ENCODE assay signal across 14 cellular contexts in genomic region chr19:46828484-46828883, GRCh38. TPM values are rescaled to one million over a fixed set of nuclear protein-coding genes. Genes with fewer than 3 reads are reported as not detected.
DNase-seq lines count a peak whose midpoint lies in the region; ATAC-seq and TF ChIP-seq lines count a peak whose summit lies in the region.
"Had no signal": no experiment of that assay in that cellular context is flagged by ENCODE, and none has a peak within 500 bp of the region (broad histone marks: within the 10 kb centered on the region; RNA-seq: fewer than 3 reads in every experiment).

No MANE protein-coding gene starts in this region.

- no peaks in the 10 kb centered on the region for H3K9me3 Mint-ChIP-seq in stimulated activated effector memory CD8-positive, alpha-beta T cell treated with anti-CD3 and anti-CD28 coated beads, Interleukin-12 subunit alpha, Interleukin-12 subunit beta, amount 100 ng/mL, for 72 hours

- peak; percentile 68 for ATAC-seq in stimulated activated effector memory CD8-positive, alpha-beta T cell treated with anti-CD3 and anti-CD28 coated beads, Interleukin-12 subunit alpha, Interleukin-12 subunit beta, amount 100 ng/mL, for 72 hours
- no peak for ATAC-seq in HG02884 (IDR thresholded peaks at IDR 0.05; ENCODE audit: unreplicated experiment)
- no peak for ATAC-seq in Right ventricle myocardium superior (ENCODE audit: poor library complexity)

- no peaks in the 10 kb centered on the region for H4K20me1 ChIP-seq in smooth muscle cell (ENCODE audit: low read depth)

- H3K4me3 Mint-ChIP-seq in stimulated activated effector memory CD8-positive, alpha-beta T cell treated with anti-CD3 and anti-CD28 coated beads, Interleukin-12 subunit alpha, Interleukin-12 subunit beta, amount 100 ng/mL, for 72 hours: no peak overlapping the region
- H3K4me3 Mint-ChIP-seq: mesothelial cell of epicardium had no signal

- peak overlapping the region; percentile 66 for H3K9ac ChIP-seq in smooth muscle cell (ENCODE audit: low read depth)

- TF ChIP-seq CTCF in smooth muscle cell (IDR thresholded peaks at IDR 0.05; ENCODE audit: borderline replicate concordance, insufficient read depth, poor library complexity, severe bottlenecking): no peak

- peaks cover 14% of the 10 kb centered on the region for H3K4me1 Mint-ChIP-seq in stimulated activated effector memory CD8-positive, alpha-beta T cell treated with anti-CD3 and anti-CD28 coated beads, Interleukin-12 subunit alpha, Interleukin-12 subunit beta, amount 100 ng/mL, for 72 hours

- H3K36me3 Mint-ChIP-seq in stimulated activated effector memory CD8-positive, alpha-beta T cell treated with anti-CD3 and anti-CD28 coated beads, Interleukin-12 subunit alpha, Interleukin-12 subunit beta, amount 100 ng/mL, for 72 hours: peaks cover 2% of the 10 kb centered on the region

- no peaks in the 10 kb centered on the region for H3K79me2 ChIP-seq in smooth muscle cell (ENCODE audit: low read depth)

- no peak overlapping the region for H3K27ac Mint-ChIP-seq in stimulated activated effector memory CD8-positive, alpha-beta T cell treated with anti-CD3 and anti-CD28 coated beads, Interleukin-12 subunit alpha, Interleukin-12 subunit beta, amount 100 ng/mL, for 72 hours

- no peak overlapping the region for H3K4me3 ChIP-seq in smooth muscle cell
- H3K4me3 ChIP-seq in MG63: no peak overlapping the region
- H3K4me3 ChIP-seq: esophagus muscularis mucosa had no signal

- peak; percentile 80 for DNase-seq in activated effector memory CD4-positive, alpha-beta T cell treated with anti-CD3 and anti-CD28 coated beads, Interleukin-2, amount 50 U/mL, for 16 hours
- DNase-seq in activated effector memory CD4-positive, alpha-beta T cell treated with Interleukin-2 at 50 U/mL for 16 hours: no peak
- peak; percentile 43 for DNase-seq in activated T-cell treated with anti-CD3 and anti-CD28 coated beads for 48 hours (ENCODE audit: low read depth)
- DNase-seq in smooth muscle cell (lab: John Stamatoyannopoulos, UW; ENCODE audit: unreplicated experiment): no peak
- no peak for DNase-seq in stimulated activated effector memory CD8-positive, alpha-beta T cell treated with anti-CD3 and anti-CD28 coated beads, Interleukin-12 subunit alpha, Interleukin-12 subunit beta, amount 100 ng/mL, for 72 hours (ENCODE audit: low spot score in 2 of 2)
- no peak for DNase-seq in MG63
- DNase-seq in Right ventricle myocardium superior: no peak
- DNase-seq: activated gamma-delta T cell treated with Interleukin-2 at 50 U/mL for 16 hours, AML-193, NCI-H2029, SW 1271 had no signal

- H3K36me3 ChIP-seq in smooth muscle cell (ENCODE audit: low read depth): no peaks in the 10 kb centered on the region
- H3K36me3 ChIP-seq in MG63: no peaks in the 10 kb centered on the region
- H3K36me3 ChIP-seq: esophagus muscularis mucosa had no signal

- peak overlapping the region; percentile 92 for H3K27ac ChIP-seq in smooth muscle cell (ENCODE audit: low read depth)
- H3K27ac ChIP-seq: esophagus muscularis mucosa had no signal

- H3K4me1 ChIP-seq in smooth muscle cell (ENCODE audit: low read depth): no peaks in the 10 kb centered on the region
- H3K4me1 ChIP-seq: esophagus muscularis mucosa had no signal

- 45% methylated on average over 5 of the region's 5 CpGs for WGBS in smooth muscle cell (ENCODE audit: low lambda C conversion rate)

- H3F3A ChIP-seq in smooth muscle cell (ENCODE audit: low read depth): peaks cover 11% of the 10 kb centered on the region

- peak overlapping the region; percentile 3 for H3K4me2 ChIP-seq in smooth muscle cell

- no peaks in the 10 kb centered on the region for H3K27me3 ChIP-seq in smooth muscle cell (ENCODE audit: low read depth)
- no peaks in the 10 kb centered on the region for H3K27me3 ChIP-seq in MG63
- H3K27me3 ChIP-seq: esophagus muscularis mucosa had no signal

- no peak overlapping the region for H2AFZ ChIP-seq in smooth muscle cell (ENCODE audit: low read depth)

- H3K9me3 ChIP-seq in smooth muscle cell (replicated peaks; ENCODE audit: low read depth) (no peaks in the 10 kb centered on the region), MG63 (no peaks in the 10 kb centered on the region)
- H3K9me3 ChIP-seq: esophagus muscularis mucosa had no signal

- intact Hi-C loops in Right ventricle myocardium superior (cut with DNase I): no loop called here

RNA-seq across cellular contexts. Expression of gene AP2S1, which starts 22.2 kb away (rescaled TPM):
- total RNA-seq in smooth muscle cell: 142 and 204 TPM in 2 replicates
- polyA plus RNA-seq in smooth muscle cell: 471 and 488 TPM in 2 replicates
- total RNA-seq in MG63 (2014; rRNA removed; shearing (Covaris generic); ENCODE audit: low replicate concordance): 216 and 390 TPM in 2 replicates
- total RNA-seq in Right ventricle myocardium superior: 78.0 TPM

RNA-seq across cellular contexts. Expression of gene ARHGAP35, which starts 32.3 kb away (rescaled TPM):
- total RNA-seq in smooth muscle cell (19.8 and 20.0 TPM in 2 replicates), Right ventricle myocardium superior (62.6 TPM)
- 6.9 TPM in 2 replicates for polyA plus RNA-seq in smooth muscle cell
- total RNA-seq in MG63 (2014; rRNA removed; shearing (Covaris generic); ENCODE audit: low replicate concordance): 7.8 and 14.7 TPM in 2 replicates

RNA-seq across cellular contexts. Expression of gene SLC1A5, which starts 40.1 kb away (rescaled TPM):
- 101 TPM in 2 replicates for total RNA-seq in smooth muscle cell
- 224 and 231 TPM in 2 replicates for polyA plus RNA-seq in smooth muscle cell
- total RNA-seq in MG63 (2014; rRNA removed; shearing (Covaris generic); ENCODE audit: low replicate concordance): 170 and 305 TPM in 2 replicates
- 7.0 TPM for total RNA-seq in Right ventricle myocardium superior

Comparison
In these comparisons a context has a peak if more than half of its experiments do, and no peak if none do; other contexts are left out.
1. DNase-seq: peak in activated effector memory CD4-positive, alpha-beta T cell treated with anti-CD3 and anti-CD28 coated beads, Interleukin-2, amount 50 U/mL, for 16 hours (single experiment) and activated T-cell treated with anti-CD3 and anti-CD28 coated beads for 48 hours (single experiment); none in activated effector memory CD4-positive, alpha-beta T cell treated with Interleukin-2 at 50 U/mL for 16 hours (single experiment), smooth muscle cell (single experiment), stimulated activated effector memory CD8-positive, alpha-beta T cell treated with anti-CD3 and anti-CD28 coated beads, Interleukin-12 subunit alpha, Interleukin-12 subunit beta, amount 100 ng/mL, for 72 hours (0 of 2), MG63 (single experiment) and Right ventricle myocardium superior (single experiment).
2. RNA of gene SLC1A5, which starts 40.1 kb away (total RNA-seq): 170 to 305 TPM in MG63 and 101 TPM in smooth muscle cell; 7.0 TPM in Right ventricle myocardium superior (single experiment); every median in the first group is over 10 times any median in the second.